ENCODE assay signal across 8 cellular contexts in the genomic region with DNA sequence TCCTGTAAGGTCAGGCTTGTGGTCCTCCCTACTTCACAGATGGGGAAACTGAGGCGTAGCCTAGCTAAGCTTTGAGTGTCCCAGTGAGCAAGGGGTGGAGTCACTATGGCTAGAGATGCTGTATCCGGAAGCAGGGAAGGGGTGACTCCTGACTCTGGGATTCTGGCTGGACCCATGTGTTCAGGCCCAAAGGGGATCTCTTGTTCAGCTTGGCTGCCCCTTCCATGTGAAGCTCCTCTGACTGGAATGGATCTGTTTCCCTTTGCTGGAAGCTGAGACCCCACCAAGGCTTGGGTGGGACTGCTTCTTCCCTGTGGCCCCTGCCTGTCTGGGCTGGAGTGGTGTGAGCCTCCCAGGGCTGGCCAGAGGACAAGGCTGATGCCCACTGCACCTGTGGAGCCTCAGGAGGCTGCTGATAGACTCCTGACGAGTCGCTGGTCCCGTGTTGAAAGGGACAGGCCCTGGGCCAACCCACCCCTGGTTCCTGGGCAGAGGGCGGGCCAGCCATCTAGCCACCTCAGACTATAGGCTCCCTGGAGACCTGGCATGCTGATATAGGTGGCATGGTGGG. TPM values are rescaled to one million over a fixed set of nuclear protein-coding genes. Genes with fewer than 3 reads are reported as not detected.
DNase-seq lines count a peak whose midpoint lies in the region; ATAC-seq and TF ChIP-seq lines count a peak whose summit lies in the region.

No MANE protein-coding gene starts in this region.

- H3K9me3 ChIP-seq in muscle layer of colon (ENCODE audit: low read length) (no peaks in the 10 kb centered on the region), testis (no peaks in the 10 kb centered on the region)

- peaks cover 36% of the 10 kb centered on the region for H3K4me1 ChIP-seq in muscle layer of colon (ENCODE audit: insufficient read depth, low read length)
- peaks cover 24% of the 10 kb centered on the region for H3K4me1 ChIP-seq in testis

- H3K27me3 ChIP-seq in muscle layer of colon (ENCODE audit: control insufficient read depth in 1 of 2, insufficient read depth in 2 of 2, low read length in 2 of 2) = no peaks in the 10 kb centered on the region
- no peaks in the 10 kb centered on the region for H3K27me3 ChIP-seq in testis

- WGBS in testis, 2 donors = 62% methylated on average over 6 of the region's 6 CpGs; no CpG with 5 or more reads in 1 of the 2 donors

- ATAC-seq in HG02571 (IDR thresholded peaks at IDR 0.05; ENCODE audit: unreplicated experiment) = no peak

- H3K36me3 ChIP-seq in muscle layer of colon (ENCODE audit: insufficient read depth, low read length) = peaks cover 3% of the 10 kb centered on the region
- no peaks in the 10 kb centered on the region for H3K36me3 ChIP-seq in testis (ENCODE audit: low read depth, missing control alignments)

- H3K4me3 ChIP-seq in AG04449 (ENCODE audit: low read depth, low read length) (peak overlapping the region; percentile 81), LNCaP clone FGC (ENCODE audit: low read depth, low read length) (peak overlapping the region; percentile 74), choroid plexus epithelial cell (ENCODE audit: low read depth, low read length) (peak overlapping the region; percentile 82), muscle layer of colon (ENCODE audit: low read depth in 1 of 2, low read length in 2 of 2) (peak overlapping the region; percentile 84 to 98), testis (peak overlapping the region in 1 of 2 donors; percentile 78)

- intact Hi-C loops in testis (cut with DNase I; ENCODE audit: low total_unique reads) = loop anchor here (5.0 kb wide), 1 partner anchor 769 kb away; a partner anchor contains a TSS

- POLR2A ChIA-PET in AG04449 (lab: Yijun Ruan, JAX) = no interaction called here

- DNase-seq in AG04449 (ENCODE audit: low read depth, low spot score) (no peak), LNCaP clone FGC (ENCODE audit: low read depth) (no peak), choroid plexus epithelial cell (ENCODE audit: low read depth) (no peak), NCI-H1105 (lab: John Stamatoyannopoulos, UW) (no peak), testis (no peak), HPDE6-E6E7 (ENCODE audit: extremely low spot score) (no peak)

- CTCF ChIA-PET in AG04449 (lab: Yijun Ruan, JAX) = interaction anchor here (0.7 to 14.8 kb wide), 9 partner anchors 12 to 771 kb away, joined by 3 to 819 read pairs (median 54); a partner anchor contains a TSS

- H3K9ac ChIP-seq in muscle layer of colon (ENCODE audit: low read length) = peak overlapping the region; percentile 95

- no peak for TF ChIP-seq CTCF in AG04449 (IDR thresholded peaks at IDR 0.05; ENCODE audit: insufficient read depth, low read length, missing control alignments)
- no peak for TF ChIP-seq CTCF in LNCaP clone FGC (IDR thresholded peaks at IDR 0.05; ENCODE audit: control insufficient read depth, extremely low read depth, insufficient read depth)
- no peak for TF ChIP-seq CTCF in choroid plexus epithelial cell (conservative IDR thresholded peaks at IDR 0.05; ENCODE audit: low read depth, low read length)
- no peak for TF ChIP-seq CTCF in testis (IDR thresholded peaks at IDR 0.05)

- H3K27ac ChIP-seq in muscle layer of colon (ENCODE audit: low read depth, low read length) (peak overlapping the region; percentile 82), testis (peak overlapping the region in 1 of 2 donors; percentile 8)

- TF ChIP-seq POLR2A in testis (IDR thresholded peaks at IDR 0.05) = no peak

RNA-seq across cellular contexts. Expression of a gene that starts 1.0 kb away (rescaled TPM):
- total RNA-seq in testis = 10 to 100 TPM; 19.1 to 27.1 TPM
- polyA plus RNA-seq in testis (ENCODE audit: insufficient read depth, low read depth, low replicate concordance) = 21.4 TPM

RNA-seq across cellular contexts. Expression of a gene that starts 6.4 kb away (rescaled TPM):
- 1 to 10 TPM; 1.3 to 3.7 TPM for total RNA-seq in testis
- 5.8 TPM for polyA plus RNA-seq in testis (ENCODE audit: insufficient read depth, low read depth, low replicate concordance)

RNA-seq across cellular contexts. Expression of a gene that starts 48.7 kb away (rescaled TPM):
- 10 to 100 TPM; 12.8 to 13.1 TPM for total RNA-seq in testis
- polyA plus RNA-seq in testis (ENCODE audit: insufficient read depth, low read depth, low replicate concordance) = 25.7 TPM

RNA-seq across cellular contexts. Expression of a gene that starts 50.4 kb away (rescaled TPM):
- 10 to 100 TPM; 21.0 to 28.8 TPM for total RNA-seq in testis
- 14.9 TPM for polyA plus RNA-seq in testis (ENCODE audit: insufficient read depth, low read depth, low replicate concordance)

RNA-seq across cellular contexts. Expression of a gene that starts 56.7 kb away (rescaled TPM):
- 10 to 100 TPM; 11.2 to 11.7 TPM for total RNA-seq in testis
- polyA plus RNA-seq in testis (ENCODE audit: insufficient read depth, low read depth, low replicate concordance) = 8.4 TPM
